In the genomic region with DNA sequence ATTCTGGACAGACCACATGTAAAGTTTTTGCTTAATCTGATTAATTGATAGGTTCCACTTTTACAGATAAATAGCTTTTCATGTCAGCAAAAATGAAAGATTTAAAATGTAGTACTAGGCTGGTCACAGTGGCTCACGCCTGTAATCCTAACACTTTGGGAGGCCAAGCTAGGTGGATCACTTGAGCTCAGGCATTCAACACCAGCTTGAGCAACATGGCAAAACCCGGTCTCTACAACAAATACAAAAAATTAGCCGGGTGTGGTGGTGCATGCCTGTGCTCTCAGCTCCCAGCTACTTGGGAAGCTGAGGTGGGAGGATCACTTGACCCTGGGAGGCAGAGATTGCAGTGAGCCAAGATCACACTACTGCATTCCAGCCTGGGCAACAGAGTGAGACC, we compare ENCODE assay signal across 25 cellular contexts.
"Had no signal": no experiment of that assay in that cellular context is flagged by ENCODE, and none has a peak within 500 bp of the region (broad histone marks: within the 10 kb centered on the region; RNA-seq: fewer than 3 reads in every experiment).

No MANE protein-coding gene starts in this region.

- DNase-seq: hypothalamus; immature natural killer cell; kidney; left colon; left lung; lower lobe of right lung; mammary epithelial cell; mesenchymal stem cell; natural killer cell; nephron progenitor cell; ovary; retina; right cardiac atrium; stimulated activated CD4-positive, alpha-beta T cell treated with anti-CD3 and anti-CD28 coated beads, Interleukin-12 subunit alpha, Interleukin-12 subunit beta, amount 100 ng/mL, for 4 hours; stimulated activated CD4-positive, alpha-beta T cell treated with anti-CD3 and anti-CD28 coated beads, Interleukin-15, amount 100 ng/mL, for 24 hours; stimulated activated CD4-positive, alpha-beta T cell treated with anti-CD3 and anti-CD28 coated beads, Interleukin-2, amount 100 ng/mL, for 24 hours; stimulated activated CD4-positive, alpha-beta T cell treated with anti-CD3 and anti-CD28 coated beads, Interleukin-4, amount 100 ng/mL, for 1 hour; stimulated activated naive B cell treated with anti-CD40 and anti-IgM and Interleukin-4, amounts not matched to agents 10 μg/mL and 1 μg/mL and 100 μg/mL, for 72 hours; stimulated activated naive CD8-positive, alpha-beta T cell treated with anti-CD3 and anti-CD28 coated beads, Interleukin-15, Interleukin-2, amounts not matched to agents 100 U/mL and 50 U/mL, for 24 hours; stomach; testis; thyroid gland; transverse colon; upper lobe of right lung had no signal

- ATAC-seq: left colon; left lung; lower lobe of right lung; natural killer cell; right cardiac atrium; sciatic nerve; stimulated activated naive B cell treated with anti-CD40 and anti-IgM and Interleukin-4, amounts not matched to agents 10 μg/mL and 1 μg/mL and 100 μg/mL, for 72 hours; stimulated activated naive CD8-positive, alpha-beta T cell treated with anti-CD3 and anti-CD28 coated beads, Interleukin-15, Interleukin-2, amounts not matched to agents 100 U/mL and 50 U/mL, for 24 hours; upper lobe of right lung had no signal
